23 cellular contexts compared by ENCODE assay signal in genomic region chr7:32474008-32474407, GRCh38.
"Had no signal": no experiment of that assay in that cellular context is flagged by ENCODE, and none has a peak within 500 bp of the region (broad histone marks: within the 10 kb centered on the region; RNA-seq: fewer than 3 reads in every experiment).

No MANE protein-coding gene starts in this region.

- DNase-seq: colonic mucosa; cortex of kidney; effector CD8-positive, alpha-beta T cell; effector memory CD8-positive, alpha-beta T cell; endodermal cell; erythroblast; foreskin keratinocyte; glutamatergic neuron; head of caudate nucleus; heart right ventricle; hippocampal formation; left cardiac atrium; left lung; left ventricle myocardium superior; lower lobe of right lung; mucosa of descending colon; naive B cell had no signal

- H3K9me3 ChIP-seq: colonic mucosa, heart right ventricle, left lung, lower lobe of right lung, mucosa of descending colon had no signal

- H3K27me3 ChIP-seq: colonic mucosa, foreskin keratinocyte, heart right ventricle had no signal

- H3K27ac ChIP-seq: colonic mucosa, epithelial cell of prostate, foreskin keratinocyte, heart right ventricle, left lung, lower lobe of right lung had no signal

- H3K4me1 ChIP-seq: colonic mucosa, left lung, lower lobe of right lung had no signal

- H3K36me3 ChIP-seq: colonic mucosa, heart right ventricle, left lung, lower lobe of right lung had no signal

- H3K4me3 ChIP-seq: colonic mucosa, heart right ventricle, left lung, lower lobe of right lung, mucosa of descending colon had no signal

- ATAC-seq: effector memory CD8-positive, alpha-beta T cell; esophagus mucosa; foreskin keratinocyte; heart right ventricle; left cardiac atrium; left lung; left ventricle myocardium superior; lower lobe of right lung; mucosa of descending colon had no signal

- FAIRE-seq: endometrium, frontal cortex, islet of Langerhans, keratinocyte had no signal
